In genomic region chrX:150060406-150060805, GRCh38 we compare ENCODE assay signal across 30 cellular contexts.
DNase-seq lines count a peak whose midpoint lies in the region; ATAC-seq and TF ChIP-seq lines count a peak whose summit lies in the region.
"Had no signal": no experiment of that assay in that cellular context is flagged by ENCODE, and none has a peak within 500 bp of the region (broad histone marks: within the 10 kb centered on the region; RNA-seq: fewer than 3 reads in every experiment).

No MANE protein-coding gene starts in this region.

- H3K27ac Mint-ChIP-seq in MCF 10A (ENCODE audit: low read depth, unreplicated experiment), result no peak overlapping the region
- no peak overlapping the region for H3K27ac Mint-ChIP-seq in CD4-positive, alpha-beta memory T cell
- H3K27ac Mint-ChIP-seq: activated naive CD4-positive, alpha-beta T cell treated with anti-CD3 and anti-CD28 coated beads for 36 hours; activated T-helper 1 cell treated with anti-CD3 and anti-CD28 coated beads, Interleukin-12 subunit alpha, Interleukin-12 subunit beta, Interleukin-2, Interleukin-4 antibody, amounts not matched to agents 30 ng/mL and 10 ng/mL and 1 ng/mL, durations not matched to agents 14 hours and 24 hours and 36 hours; CD4-positive, alpha-beta T cell; stimulated activated memory B cell treated with anti-CD40 and anti-IgM and Interleukin-4, amounts not matched to agents 10 μg/mL and 1 μg/mL and 100 μg/mL, for 72 hours; T-helper 1 cell treated with Interleukin-12 subunit alpha and Interleukin-12 subunit beta and Interleukin-4 antibody, amounts not matched to agents 30 μg/mL and 1 μg/mL, for 36 hours had no signal

- H3K9ac ChIP-seq in mammary epithelial cell (ENCODE audit: insufficient read depth, low read length), result no peak overlapping the region

- in situ Hi-C loops in mammary epithelial cell (cut with MboI; ENCODE audit: low sequenced_read_pairs in 2 of 2), result no loop called here

- no peaks in the 10 kb centered on the region for H3K36me3 Mint-ChIP-seq in MCF 10A (ENCODE audit: insufficient read depth, unreplicated experiment)
- H3K36me3 Mint-ChIP-seq in CD4-positive, alpha-beta memory T cell, result no peaks in the 10 kb centered on the region
- H3K36me3 Mint-ChIP-seq: stimulated activated memory B cell treated with anti-CD40 and anti-IgM and Interleukin-4, amounts not matched to agents 10 μg/mL and 1 μg/mL and 100 μg/mL, for 72 hours had no signal

- ATAC-seq in SK-N-SH treated with all-trans-retinoic acid at 6 μM for 48 hours, result peak; percentile 32; the same call in 1 of the 3 replicates
- ATAC-seq: left lung; pancreas; stimulated activated memory B cell treated with anti-CD40 and anti-IgM and Interleukin-4, amounts not matched to agents 10 μg/mL and 1 μg/mL and 100 μg/mL, for 72 hours had no signal

- BruUV-seq in mammary epithelial cell (replicated peaks; lab: Mats Ljungman, UMichigan), result no TSS peak
- no TSS peak for BruUV-seq in MCF 10A (replicated peaks; lab: Mats Ljungman, UMichigan)

- H3K9me3 Mint-ChIP-seq in MCF 10A (ENCODE audit: unreplicated experiment), result no peaks in the 10 kb centered on the region
- H3K9me3 Mint-ChIP-seq in CD4-positive, alpha-beta memory T cell, result no peaks in the 10 kb centered on the region
- H3K9me3 Mint-ChIP-seq: activated naive CD4-positive, alpha-beta T cell treated with anti-CD3 and anti-CD28 coated beads for 36 hours; activated T-helper 1 cell treated with anti-CD3 and anti-CD28 coated beads, Interleukin-12 subunit alpha, Interleukin-12 subunit beta, Interleukin-2, Interleukin-4 antibody, amounts not matched to agents 30 ng/mL and 10 ng/mL and 1 ng/mL, durations not matched to agents 14 hours and 24 hours and 36 hours; CD4-positive, alpha-beta T cell; neural crest cell; stimulated activated memory B cell treated with anti-CD40 and anti-IgM and Interleukin-4, amounts not matched to agents 10 μg/mL and 1 μg/mL and 100 μg/mL, for 72 hours; T-helper 1 cell treated with Interleukin-12 subunit alpha and Interleukin-12 subunit beta and Interleukin-4 antibody, amounts not matched to agents 30 μg/mL and 1 μg/mL, for 36 hours had no signal

- H3K36me3 ChIP-seq in mammary epithelial cell (ENCODE audit: insufficient read depth, low read length), result no peaks in the 10 kb centered on the region
- no peaks in the 10 kb centered on the region for H3K36me3 ChIP-seq in CD4-positive, alpha-beta memory T cell (ENCODE audit: insufficient read depth, low read length)
- H3K36me3 ChIP-seq in effector memory CD4-positive, alpha-beta T cell (ENCODE audit: control insufficient read depth, insufficient read depth, low read length), result no peaks in the 10 kb centered on the region
- H3K36me3 ChIP-seq: breast epithelium, left lung, pancreas had no signal

- H3K27me3 ChIP-seq in mammary epithelial cell (ENCODE audit: insufficient read depth, low read length), result no peaks in the 10 kb centered on the region
- no peaks in the 10 kb centered on the region for H3K27me3 ChIP-seq in CD4-positive, alpha-beta memory T cell (ENCODE audit: insufficient read depth, low read length)
- no peaks in the 10 kb centered on the region for H3K27me3 ChIP-seq in effector memory CD4-positive, alpha-beta T cell (replicated peaks; ENCODE audit: control insufficient read depth, insufficient read depth, low read length, poor library complexity, severe bottlenecking)
- H3K27me3 ChIP-seq: left lung, pancreas had no signal

- H3K27me3 Mint-ChIP-seq in MCF 10A (ENCODE audit: insufficient read depth, unreplicated experiment), result no peaks in the 10 kb centered on the region
- H3K27me3 Mint-ChIP-seq in CD4-positive, alpha-beta memory T cell, result peaks cover 2 to 9% of the 10 kb centered on the region in 2 donors
- H3K27me3 Mint-ChIP-seq: CD4-positive, alpha-beta T cell had no signal

- peak; percentile 19 for DNase-seq in mammary epithelial cell
- DNase-seq in MCF 10A (ENCODE audit: unreplicated experiment), result no peak
- DNase-seq in fibroblast of villous mesenchyme (ENCODE audit: low read depth), result peak; percentile 27
- no peak for DNase-seq in CD4-positive, alpha-beta memory T cell
- DNase-seq in effector memory CD4-positive, alpha-beta T cell, result no peak
- no peak for DNase-seq in RKO (ENCODE audit: low spot score)
- no peak for DNase-seq in activated T-cell treated with anti-CD3 and anti-CD28 coated beads, Interleukin-2, amount 50 U/mL, for 1 hour
- DNase-seq: activated CD4-positive, alpha-beta T cell treated with anti-CD3 and anti-CD28 coated beads, Interleukin-2, amount 50 U/mL, for 48 hours; activated CD4-positive, CD25-positive, alpha-beta regulatory T cell treated with anti-CD3 and anti-CD28 coated beads, Interleukin-2, amount 50 U/mL, for 72 hours; activated naive CD4-positive, alpha-beta T cell treated with anti-CD3 and anti-CD28 coated beads for 36 hours; amniotic stem cell; CD4-positive, alpha-beta T cell; DND-41; left lung; mesendoderm; NCI-H1048; NCI-H1694; NCI-H446; pancreas; substantia nigra; trophoblast cell had no signal

- WGBS in mammary epithelial cell (ENCODE audit: low coverage, missing lambda C conversion rate), result 89% methylated on average over 7 of the region's 7 CpGs

- peaks cover 6% of the 10 kb centered on the region for H3K4me1 ChIP-seq in mammary epithelial cell (ENCODE audit: insufficient read depth, low read length)
- H3K4me1 ChIP-seq in CD4-positive, alpha-beta memory T cell (ENCODE audit: insufficient read depth, low read length), result no peaks in the 10 kb centered on the region
- no peaks in the 10 kb centered on the region for H3K4me1 ChIP-seq in effector memory CD4-positive, alpha-beta T cell (ENCODE audit: control insufficient read depth, insufficient read depth, low read length, poor library complexity, severe bottlenecking)
- H3K4me1 ChIP-seq: breast epithelium, pancreas had no signal

- dilution Hi-C loops in mammary epithelial cell (cut with HindIII; ENCODE audit: low sequenced_read_pairs), result no loop called here

- H4K20me1 ChIP-seq in mammary epithelial cell (ENCODE audit: insufficient read depth, low read length), result no peaks in the 10 kb centered on the region

- POLR2A ChIA-PET in MCF 10A (lab: Yijun Ruan, JAX), result no interaction called here
- POLR2A ChIA-PET in CD4-positive, alpha-beta memory T cell (lab: Charles Lee; ENCODE audit: partially characterized antibody), result no interaction called here

- no peak overlapping the region for H2AFZ ChIP-seq in mammary epithelial cell (ENCODE audit: low read depth, low read length)

- H3K79me2 ChIP-seq in mammary epithelial cell (ENCODE audit: insufficient read depth, low read length), result no peaks in the 10 kb centered on the region

- H3K4me2 ChIP-seq in mammary epithelial cell (ENCODE audit: insufficient read depth, low read depth, low read length), result no peak overlapping the region

- peaks cover 17% of the 10 kb centered on the region for H3K4me1 Mint-ChIP-seq in MCF 10A (ENCODE audit: insufficient read depth, unreplicated experiment)
- H3K4me1 Mint-ChIP-seq in CD4-positive, alpha-beta memory T cell, result no peaks in the 10 kb centered on the region
- H3K4me1 Mint-ChIP-seq: neural crest cell; stimulated activated memory B cell treated with anti-CD40 and anti-IgM and Interleukin-4, amounts not matched to agents 10 μg/mL and 1 μg/mL and 100 μg/mL, for 72 hours had no signal

- H3K4me3 ChIP-seq in mammary epithelial cell (replicated peaks in 1 of 3; ENCODE audit: insufficient read depth in 1 of 3, low read depth in 2 of 3, low read length in 3 of 3) (no peak overlapping the region), fibroblast of villous mesenchyme (ENCODE audit: low read depth, low read length) (no peak overlapping the region)
- H3K4me3 ChIP-seq in CD4-positive, alpha-beta memory T cell (ENCODE audit: low read length in 2 of 2), result no peak overlapping the region
- H3K4me3 ChIP-seq in effector memory CD4-positive, alpha-beta T cell (ENCODE audit: insufficient read depth, low read depth, low read length, poor library complexity, severe bottlenecking), result no peak overlapping the region
- H3K4me3 ChIP-seq: breast epithelium, left lung, pancreas, skin epidermis had no signal

- H3K4me3 Mint-ChIP-seq in MCF 10A (ENCODE audit: unreplicated experiment), result no peak overlapping the region
- no peak overlapping the region for H3K4me3 Mint-ChIP-seq in CD4-positive, alpha-beta memory T cell
- H3K4me3 Mint-ChIP-seq: activated naive CD4-positive, alpha-beta T cell treated with anti-CD3 and anti-CD28 coated beads for 36 hours; activated T-helper 1 cell treated with anti-CD3 and anti-CD28 coated beads, Interleukin-12 subunit alpha, Interleukin-12 subunit beta, Interleukin-2, Interleukin-4 antibody, amounts not matched to agents 30 ng/mL and 10 ng/mL and 1 ng/mL, durations not matched to agents 14 hours and 24 hours and 36 hours; CD4-positive, alpha-beta T cell; neural crest cell; stimulated activated memory B cell treated with anti-CD40 and anti-IgM and Interleukin-4, amounts not matched to agents 10 μg/mL and 1 μg/mL and 100 μg/mL, for 72 hours; T-helper 1 cell treated with Interleukin-12 subunit alpha and Interleukin-12 subunit beta and Interleukin-4 antibody, amounts not matched to agents 30 μg/mL and 1 μg/mL, for 36 hours had no signal

- CTCF ChIA-PET in mammary epithelial cell (lab: Charles Lee; ENCODE audit: low non-redundant PET), result no interaction called here
- CTCF ChIA-PET in MCF 10A (lab: Yijun Ruan, JAX), result no interaction called here
- CTCF ChIA-PET in CD4-positive, alpha-beta memory T cell (lab: Charles Lee; ENCODE audit: partially characterized antibody), result no interaction called here

- no peak for TF ChIP-seq CTCF in mammary epithelial cell (conservative IDR thresholded peaks at IDR 0.05 in 1 of 2, IDR thresholded peaks at IDR 0.05 in 1 of 2; ENCODE audit: extremely low read depth in 1 of 2, insufficient read depth in 1 of 2, low read depth in 1 of 2, low read length in 2 of 2)
- TF ChIP-seq CTCF in MCF 10A (IDR thresholded peaks at IDR 0.05; ENCODE audit: unreplicated experiment), result no peak
- TF ChIP-seq CTCF in fibroblast of villous mesenchyme (IDR thresholded peaks at IDR 0.05; ENCODE audit: insufficient read depth, low read depth, low read length), result no peak

- H3K27ac ChIP-seq in mammary epithelial cell (ENCODE audit: insufficient read depth, low read depth, low read length), result no peak overlapping the region
- H3K27ac ChIP-seq in CD4-positive, alpha-beta memory T cell (ENCODE audit: low read depth, low read length), result no peak overlapping the region
- no peak overlapping the region for H3K27ac ChIP-seq in effector memory CD4-positive, alpha-beta T cell (ENCODE audit: insufficient read depth, low read length, poor library complexity, severe bottlenecking)
- H3K27ac ChIP-seq: 22Rv1, breast epithelium, left lung, pancreas, RWPE1, skin epidermis had no signal

- intact Hi-C loops in mammary epithelial cell (cut with micrococcal nuclease), result no loop called here
- intact Hi-C loops in MCF 10A (cut with micrococcal nuclease), result no loop called here
- intact Hi-C loops in CD4-positive, alpha-beta memory T cell (cut with micrococcal nuclease), result no loop called here

- H3K9me3 ChIP-seq in mammary epithelial cell (replicated peaks; ENCODE audit: insufficient read depth, low read length), result peaks cover 2% of the 10 kb centered on the region
- H3K9me3 ChIP-seq in CD4-positive, alpha-beta memory T cell (ENCODE audit: control insufficient read depth in 1 of 2, low read length in 2 of 2), result no peaks in the 10 kb centered on the region
- H3K9me3 ChIP-seq in effector memory CD4-positive, alpha-beta T cell (ENCODE audit: control insufficient read depth, low read length), result no peaks in the 10 kb centered on the region
- H3K9me3 ChIP-seq: breast epithelium, left lung, pancreas had no signal

Comparison
In these comparisons a context has a peak if more than half of its experiments do, and no peak if none do; other contexts are left out.
1. DNase-seq: peak in mammary epithelial cell (single experiment) and fibroblast of villous mesenchyme (single experiment); none in MCF 10A (single experiment), CD4-positive, alpha-beta memory T cell (0 of 5), effector memory CD4-positive, alpha-beta T cell (0 of 3), RKO (single experiment) and activated T-cell treated with anti-CD3 and anti-CD28 coated beads, Interleukin-2, amount 50 U/mL, for 1 hour (single experiment).